In the genomic region with DNA sequence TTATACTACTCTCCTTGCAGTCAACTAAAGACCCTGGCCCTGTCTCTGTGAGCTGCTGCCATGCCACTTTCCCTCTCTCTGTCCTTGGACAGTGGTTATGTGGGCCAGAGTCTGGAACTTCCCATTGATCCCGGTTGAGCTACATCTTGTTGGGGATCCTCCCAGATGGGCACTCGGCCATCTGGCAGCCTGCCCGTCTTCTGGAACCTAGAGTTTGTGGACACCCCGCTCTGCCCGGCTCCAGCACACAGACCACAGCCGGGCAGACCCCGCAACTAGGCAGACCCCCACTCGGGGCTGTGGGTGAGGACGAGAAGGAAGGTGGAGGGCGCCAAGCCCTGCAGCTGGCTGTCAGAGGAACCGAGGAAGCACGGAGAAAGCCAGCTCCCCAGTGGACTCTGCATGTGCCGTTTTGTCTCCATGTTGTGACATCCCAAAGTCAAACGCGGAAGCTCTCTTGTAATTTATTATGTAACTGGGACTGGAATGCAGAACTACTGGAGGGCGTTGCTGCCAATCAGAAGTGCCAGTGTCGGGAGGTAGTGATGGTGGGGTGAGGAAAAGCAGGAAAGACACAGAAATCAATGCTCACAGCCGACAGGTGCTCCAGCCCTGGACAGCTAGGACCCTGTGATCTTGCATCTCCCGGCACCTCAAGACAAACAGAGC, we compare ENCODE assay signal across 1 cellular context.
TF ChIP-seq lines count a peak whose summit lies in the region.

No MANE protein-coding gene starts in this region.

TF ChIP-seq in IMR-90, 13 proteins besides CTCF, POLR2A, EP300 and RAD21:
- TF ChIP-seq RCOR1 (IDR thresholded peaks at IDR 0.05; ENCODE audit: insufficient replicate concordance, low read length): no peak
- TF ChIP-seq CHD1 (IDR thresholded peaks at IDR 0.05; ENCODE audit: low read depth, low read length): no peak
- no peak for TF ChIP-seq USF2 (IDR thresholded peaks at IDR 0.05; ENCODE audit: low read depth, low read length)
- TF ChIP-seq ELK1 (IDR thresholded peaks at IDR 0.05; ENCODE audit: borderline replicate concordance, low read depth, low read length): no peak
- no peak for TF ChIP-seq CEBPB (IDR thresholded peaks at IDR 0.05; ENCODE audit: low read depth, low read length)
- no peak for TF ChIP-seq MXI1 (IDR thresholded peaks at IDR 0.05; ENCODE audit: borderline replicate concordance, low read depth, low read length)
